18 cellular contexts compared by ENCODE assay signal in the genomic region with DNA sequence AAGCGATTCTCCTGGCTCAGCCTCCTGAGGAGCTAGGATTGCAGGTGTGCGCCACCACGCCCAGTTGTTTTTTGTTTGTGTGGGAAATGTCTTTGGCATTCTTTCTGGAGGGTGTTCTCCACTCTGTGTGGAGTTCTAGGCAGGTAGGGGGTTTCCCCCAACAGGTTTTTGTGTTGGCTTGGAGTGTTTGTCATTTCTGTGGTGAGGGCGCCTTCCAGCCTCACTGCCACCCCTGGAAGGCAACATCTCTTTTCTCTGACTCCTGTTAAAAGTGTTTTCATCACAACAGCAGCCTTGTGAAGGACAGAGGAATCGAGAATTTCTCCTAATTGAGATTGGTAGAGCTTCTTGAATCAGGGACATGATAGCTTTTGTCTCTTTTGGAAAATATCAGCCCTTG.
"Had no signal": no experiment of that assay in that cellular context is flagged by ENCODE, and none has a peak within 500 bp of the region (broad histone marks: within the 10 kb centered on the region; RNA-seq: fewer than 3 reads in every experiment).

No MANE protein-coding gene starts in this region.

- H3K27ac ChIP-seq: RWPE1 had no signal

- ATAC-seq: Panc1, PC-3 had no signal

- H3K9ac ChIP-seq: SK-N-SH had no signal

- DNase-seq: KBM-7, MV-4-11, NCI-H1048, NCI-H1105, NCI-H1417, NCI-H1436 treated with DMSO at 0.1 percent for 48 hours, NCI-H1694, NCI-H187 treated with DMSO at 0.1 percent for 48 hours, NCI-H2029 treated with DMSO at 0.1 percent for 48 hours, NCI-H2227 treated with DMSO at 0.1 percent for 48 hours, NCI-H524, NCI-H526 treated with DMSO at 0.1 percent for 48 hours, NCI-H748 treated with DMSO at 0.1 percent for 48 hours, PC-3, SHP77, SK-N-SH had no signal

- H3K4me2 ChIP-seq: SK-N-SH had no signal
